ENCODE assay signal across 9 cellular contexts in the genomic region with DNA sequence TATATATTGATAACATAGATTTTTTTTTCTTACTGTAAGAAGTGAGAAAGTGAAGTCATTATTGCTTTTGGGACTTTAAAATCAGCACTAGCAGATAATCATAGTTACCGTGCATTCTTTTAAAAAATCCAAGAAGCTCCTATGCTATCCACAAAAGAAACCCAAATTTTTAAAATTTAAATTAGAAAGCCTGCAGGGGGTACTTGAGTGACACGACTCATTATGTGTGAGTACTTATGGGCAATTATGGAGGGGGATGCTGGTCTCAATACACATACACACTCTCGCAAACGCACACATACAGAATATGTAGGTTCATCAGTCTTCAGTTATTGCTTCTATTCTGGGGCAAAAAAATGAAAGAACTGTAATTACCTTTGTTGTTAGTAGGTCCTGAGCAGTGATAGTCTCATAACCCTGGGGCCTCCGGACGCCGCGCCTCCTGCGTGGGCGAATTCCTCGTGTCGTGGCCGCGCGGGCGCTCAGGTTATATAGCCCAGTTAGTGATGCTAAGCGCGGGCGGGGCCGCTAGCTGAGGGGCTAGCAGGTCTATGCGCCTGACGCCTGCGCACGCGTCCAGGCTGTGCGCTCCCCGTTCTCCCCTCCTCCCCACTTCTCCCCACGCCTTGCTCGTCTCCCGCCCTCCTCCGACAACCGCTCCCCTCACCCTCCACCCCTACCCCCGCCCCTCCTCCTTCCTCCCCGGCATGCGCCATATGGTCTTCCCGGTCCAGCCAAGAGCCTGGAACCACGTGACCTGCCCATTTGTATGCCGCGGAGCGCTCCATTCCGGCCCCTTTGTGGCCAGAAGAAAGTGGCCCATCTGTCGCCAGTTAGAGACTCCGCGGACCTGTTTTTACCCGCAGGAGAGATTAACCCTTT. TPM values are rescaled to one million over a fixed set of nuclear protein-coding genes. Genes with fewer than 3 reads are reported as not detected.
DNase-seq lines count a peak whose midpoint lies in the region; ATAC-seq, FAIRE-seq and TF ChIP-seq lines count a peak whose summit lies in the region.
"Had no signal": no experiment of that assay in that cellular context is flagged by ENCODE, and none has a peak within 500 bp of the region (broad histone marks: within the 10 kb centered on the region; RNA-seq: fewer than 3 reads in every experiment).

A gene (minus strand): TSS at position 463 of the 882 bp plus-strand sequence. CDS start 1,657 bp downstream, outside the sequence.

- H3K4me3 Mint-ChIP-seq in natural killer cell treated with Interleukin-12 subunit alpha and Interleukin-12 subunit beta and Interleukin-15 and Interleukin-18, amount 100 ng/mL, for 72 hours, result peak within 1 kb of the TSS; percentile 26

- FAIRE-seq in small intestine (lab: Jason Lieb, UNC), result no peak

- no peak for TF ChIP-seq POLR2A in uterus (IDR thresholded peaks at IDR 0.05)

- H3K27ac Mint-ChIP-seq in natural killer cell treated with Interleukin-12 subunit alpha and Interleukin-12 subunit beta and Interleukin-15 and Interleukin-18, amount 100 ng/mL, for 72 hours, result no peak within 1 kb of the TSS

- peak within 1 kb of the TSS; percentile 66 for H3K4me3 ChIP-seq in HUES6 (ENCODE audit: low read depth, low read length)
- H3K4me3 ChIP-seq in adipocyte (ENCODE audit: low read length), result peak within 1 kb of the TSS; percentile 13
- peak within 1 kb of the TSS in 1 of 2 donors; percentile 3 for H3K4me3 ChIP-seq in ascending aorta
- no peak within 1 kb of the TSS for H3K4me3 ChIP-seq in small intestine (ENCODE audit: low read depth in 1 of 2, low read length in 2 of 2)
- H3K4me3 ChIP-seq in uterus, result no peak within 1 kb of the TSS

- 2 to 3% (median 2%) methylated on average over 40 to 45 of the region's 45 CpGs for WGBS in small intestine, 3 donors

- H3K9me3 ChIP-seq in HUES6 (ENCODE audit: control insufficient read depth, insufficient read depth, low read depth, low read length) (no peaks in the 10 kb centered on the region), adipocyte (ENCODE audit: control insufficient read depth, low read length) (peaks cover 9% of the 10 kb centered on the region), ascending aorta (no peaks in the 10 kb centered on the region), small intestine (ENCODE audit: control insufficient read depth, low read depth) (no peaks in the 10 kb centered on the region), uterus (no peaks in the 10 kb centered on the region)

- peaks cover 28 to 36% of the 10 kb centered on the region in 2 donors for H3K4me1 Mint-ChIP-seq in natural killer cell treated with Interleukin-12 subunit alpha and Interleukin-12 subunit beta and Interleukin-15 and Interleukin-18, amount 100 ng/mL, for 72 hours (ENCODE audit: low read depth in 2 of 2)

- DNase-seq in DMS53 treated with DMSO at 0.1 percent for 48 hours (lab: John Stamatoyannopoulos, UW; ENCODE audit: unreplicated experiment) (peak; percentile 100), adipocyte (ENCODE audit: low read depth) (no peak), ascending aorta (ENCODE audit: low spot score in 2 of 2) (no peak), small intestine (no peak), uterus (no peak)
- DNase-seq in natural killer cell treated with Interleukin-12 subunit alpha and Interleukin-12 subunit beta and Interleukin-15 and Interleukin-18, amount 100 ng/mL, for 72 hours (ENCODE audit: low spot score), result no peak

- H3K9me3 Mint-ChIP-seq in natural killer cell treated with Interleukin-12 subunit alpha and Interleukin-12 subunit beta and Interleukin-15 and Interleukin-18, amount 100 ng/mL, for 72 hours, result peaks cover 4% of the 10 kb centered on the region

- no peaks in the 10 kb centered on the region for H3K36me3 ChIP-seq in HUES6 (ENCODE audit: control insufficient read depth, insufficient read depth, low read length)
- H3K36me3 ChIP-seq in adipocyte (ENCODE audit: control insufficient read depth, insufficient read depth, low read length, severe bottlenecking), result no peaks in the 10 kb centered on the region
- no peaks in the 10 kb centered on the region for H3K36me3 ChIP-seq in ascending aorta
- no peaks in the 10 kb centered on the region for H3K36me3 ChIP-seq in small intestine (ENCODE audit: control insufficient read depth in 2 of 2, insufficient read depth in 2 of 2, low read length in 2 of 2)
- H3K36me3 ChIP-seq in uterus, result no peaks in the 10 kb centered on the region

- no peak for ATAC-seq in natural killer cell treated with Interleukin-12 subunit alpha and Interleukin-12 subunit beta and Interleukin-15 and Interleukin-18, amount 100 ng/mL, for 72 hours
- ATAC-seq in GM18517 (IDR thresholded peaks at IDR 0.05; ENCODE audit: unreplicated experiment), result no peak

- H3K4me1 ChIP-seq in HUES6 (ENCODE audit: control insufficient read depth, insufficient read depth, low read length) (peaks cover 21% of the 10 kb centered on the region), adipocyte (ENCODE audit: control insufficient read depth, insufficient read depth, low read length) (peaks cover 4% of the 10 kb centered on the region), ascending aorta (peaks cover 0 to 8% of the 10 kb centered on the region in 2 donors), small intestine (ENCODE audit: control insufficient read depth in 2 of 2, insufficient read depth in 1 of 2, low read depth in 1 of 2, low read length in 1 of 2) (peaks cover 4 to 7% of the 10 kb centered on the region in 2 donors), uterus (peaks cover 0 to 9% of the 10 kb centered on the region in 2 donors)

- H3K9ac ChIP-seq in HUES6 (ENCODE audit: low read length) (no peak within 1 kb of the TSS), adipocyte (ENCODE audit: low read length) (no peak within 1 kb of the TSS)

- intact Hi-C loops in ascending aorta (cut with DNase I) (no loop called here), uterus (cut with DNase I; ENCODE audit: low total_unique reads) (no loop called here)

- H3K36me3 Mint-ChIP-seq in natural killer cell treated with Interleukin-12 subunit alpha and Interleukin-12 subunit beta and Interleukin-15 and Interleukin-18, amount 100 ng/mL, for 72 hours, result peaks cover 19% of the 10 kb centered on the region

- peaks cover 100% of the 10 kb centered on the region for H3K27me3 ChIP-seq in HUES6 (ENCODE audit: control insufficient read depth, insufficient read depth, low read length)
- H3K27me3 ChIP-seq in adipocyte (replicated peaks; ENCODE audit: control insufficient read depth, insufficient read depth, low read length), result peaks cover 84% of the 10 kb centered on the region
- H3K27me3 ChIP-seq in ascending aorta, result peaks cover 9% of the 10 kb centered on the region
- peaks cover 19 to 61% of the 10 kb centered on the region in 2 donors for H3K27me3 ChIP-seq in small intestine (ENCODE audit: control insufficient read depth in 2 of 2, insufficient read depth in 2 of 2, low read length in 2 of 2)
- peaks cover 0 to 61% of the 10 kb centered on the region in 2 donors for H3K27me3 ChIP-seq in uterus

- H3K27me3 Mint-ChIP-seq in natural killer cell treated with Interleukin-12 subunit alpha and Interleukin-12 subunit beta and Interleukin-15 and Interleukin-18, amount 100 ng/mL, for 72 hours, result peaks cover 55 to 86% of the 10 kb centered on the region in 2 donors

- H3K27ac ChIP-seq in HUES6 (ENCODE audit: low read depth, low read length), result no peak within 1 kb of the TSS
- no peak within 1 kb of the TSS for H3K27ac ChIP-seq in ascending aorta
- no peak within 1 kb of the TSS for H3K27ac ChIP-seq in small intestine (ENCODE audit: low read depth in 1 of 2, low read length in 1 of 2)
- H3K27ac ChIP-seq in uterus, result no peak within 1 kb of the TSS

- no peak for TF ChIP-seq CTCF in ascending aorta (IDR thresholded peaks at IDR 0.05)
- no peak for TF ChIP-seq CTCF in uterus (IDR thresholded peaks at IDR 0.05)

RNA-seq across cellular contexts. Expression of the gene that starts here (rescaled TPM):
- not detected for total RNA-seq in natural killer cell treated with Interleukin-12 subunit alpha and Interleukin-12 subunit beta and Interleukin-15 and Interleukin-18, amount 100 ng/mL, for 72 hours
- total RNA-seq in ascending aorta, result not detected
- 1 to 10 TPM; 1.4 to 3.8 (median 3.1) TPM for polyA plus RNA-seq in small intestine
- not detected for total RNA-seq in uterus
- total RNA-seq: bronchial epithelial cell had no signal

Comparison
In these comparisons a context has a peak if more than half of its experiments do, and no peak if none do; other contexts are left out.
1. H3K4me3 ChIP-seq: peak in HUES6 (single experiment) and adipocyte (single experiment); none in small intestine (0 of 2) and uterus (0 of 2).